ENCODE assay signal across 8 cellular contexts in the genomic region with DNA sequence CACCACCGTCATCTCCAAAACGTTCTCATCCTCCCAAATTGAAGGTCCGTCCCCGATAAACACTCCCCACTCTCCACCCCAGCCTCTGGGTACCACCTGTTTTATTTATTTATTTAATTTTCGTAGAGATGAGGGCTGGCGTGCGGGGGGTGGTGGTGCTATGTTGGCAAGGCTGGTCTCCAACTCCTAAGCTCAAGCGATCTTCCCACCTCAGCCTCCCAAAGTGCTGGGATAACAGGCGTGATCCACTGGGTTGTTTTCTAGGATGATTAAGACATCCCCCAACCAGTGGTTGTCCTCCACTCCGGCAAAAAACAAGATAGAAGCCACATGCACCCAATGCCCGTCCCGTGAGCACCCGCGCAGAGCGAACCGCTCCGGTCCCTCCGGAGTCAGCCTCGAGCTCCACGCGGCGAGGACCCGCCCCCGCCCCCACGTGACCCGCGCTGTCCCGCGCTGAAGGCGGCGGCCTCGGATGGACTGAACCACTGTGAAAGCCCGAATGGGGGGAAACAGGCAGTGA. TPM values are rescaled to one million over a fixed set of nuclear protein-coding genes. Genes with fewer than 3 reads are reported as not detected.
DNase-seq lines count a peak whose midpoint lies in the region; ATAC-seq and TF ChIP-seq lines count a peak whose summit lies in the region.

No MANE protein-coding gene starts in this region.

- H3K4me3 Mint-ChIP-seq in activated CD4-positive, alpha-beta memory T cell treated with anti-CD3 and anti-CD28 coated beads for 36 hours, result peak overlapping the region; percentile 76
- H3K4me3 Mint-ChIP-seq in effector memory CD8-positive, alpha-beta T cell, result peak overlapping the region; percentile 93 to 94
- peak overlapping the region; percentile 88 for H3K4me3 Mint-ChIP-seq in mesothelial cell of epicardium

- DNase-seq in AG20443 (ENCODE audit: low spot score) (peak; percentile 98), NCI-H345 (lab: John Stamatoyannopoulos, UW) (peak; percentile 87), mesothelial cell of epicardium (ENCODE audit: low spot score in 2 of 2, unreplicated experiment in 2 of 2) (peak in 1 of 2 experiments; percentile 84)
- peak; percentile 93 for DNase-seq in activated CD4-positive, alpha-beta memory T cell treated with anti-CD3 and anti-CD28 coated beads for 36 hours
- DNase-seq in effector memory CD8-positive, alpha-beta T cell, result no peak
- peak; percentile 76 to 82 for DNase-seq in stimulated activated CD8-positive, alpha-beta memory T cell treated with anti-CD3 and anti-CD28 coated beads, Interleukin-2, amount 100 ng/mL, for 1 hour (ENCODE audit: low read depth in 2 of 2)

- CTCF ChIA-PET in activated CD4-positive, alpha-beta memory T cell treated with anti-CD3 and anti-CD28 coated beads for 36 hours (lab: Charles Lee), result interaction anchor here (0.6 to 1.7 kb wide), 5 partner anchors 25 to 122 kb away, joined by 3 to 4 read pairs (median 3); a partner anchor contains a TSS

- H3K27ac Mint-ChIP-seq in activated CD4-positive, alpha-beta memory T cell treated with anti-CD3 and anti-CD28 coated beads for 36 hours, result peak overlapping the region; percentile 100
- H3K27ac Mint-ChIP-seq in effector memory CD8-positive, alpha-beta T cell, result peak overlapping the region; percentile 100
- peak overlapping the region; percentile 100 for H3K27ac Mint-ChIP-seq in mesothelial cell of epicardium

- ATAC-seq in GM18867 (IDR thresholded peaks at IDR 0.05; ENCODE audit: unreplicated experiment), result peak; percentile 51
- ATAC-seq in HG03095 (IDR thresholded peaks at IDR 0.05; ENCODE audit: unreplicated experiment), result peak; percentile 35
- peak; percentile 65 for ATAC-seq in effector memory CD8-positive, alpha-beta T cell (replicated peaks)

- H3K27me3 Mint-ChIP-seq in activated CD4-positive, alpha-beta memory T cell treated with anti-CD3 and anti-CD28 coated beads for 36 hours, result no peaks in the 10 kb centered on the region
- H3K27me3 Mint-ChIP-seq in effector memory CD8-positive, alpha-beta T cell, result no peaks in the 10 kb centered on the region
- H3K27me3 Mint-ChIP-seq in mesothelial cell of epicardium (ENCODE audit: low read depth), result no peaks in the 10 kb centered on the region

- TF ChIP-seq CTCF in mesothelial cell of epicardium (IDR thresholded peaks at IDR 0.05; ENCODE audit: unreplicated experiment), result no peak

- peaks cover 16% of the 10 kb centered on the region for H3K36me3 Mint-ChIP-seq in activated CD4-positive, alpha-beta memory T cell treated with anti-CD3 and anti-CD28 coated beads for 36 hours
- peaks cover 29% of the 10 kb centered on the region for H3K36me3 Mint-ChIP-seq in effector memory CD8-positive, alpha-beta T cell (ENCODE audit: insufficient read depth)
- H3K36me3 Mint-ChIP-seq in mesothelial cell of epicardium, result no peaks in the 10 kb centered on the region

- intact Hi-C loops in activated CD4-positive, alpha-beta memory T cell treated with anti-CD3 and anti-CD28 coated beads for 36 hours (cut with micrococcal nuclease), result loop anchor here (1.0 to 10.0 kb wide), 4 partner anchors 39 to 689 kb away; a partner anchor contains a TSS

- POLR2A ChIA-PET in activated CD4-positive, alpha-beta memory T cell treated with anti-CD3 and anti-CD28 coated beads for 36 hours (lab: Charles Lee), result interaction anchor here (1.0 to 1.5 kb wide), 3 partner anchors 40 to 112 kb away, joined by 3 to 4 read pairs (median 3); a partner anchor contains a TSS

- peaks cover 24% of the 10 kb centered on the region for H3K4me1 Mint-ChIP-seq in activated CD4-positive, alpha-beta memory T cell treated with anti-CD3 and anti-CD28 coated beads for 36 hours (ENCODE audit: low read depth)
- H3K4me1 Mint-ChIP-seq in effector memory CD8-positive, alpha-beta T cell (ENCODE audit: low read depth in 2 of 2), result peaks cover 18 to 27% of the 10 kb centered on the region in 2 donors
- H3K4me1 Mint-ChIP-seq in mesothelial cell of epicardium, result peaks cover 19% of the 10 kb centered on the region

- H3K9me3 Mint-ChIP-seq in activated CD4-positive, alpha-beta memory T cell treated with anti-CD3 and anti-CD28 coated beads for 36 hours, result no peaks in the 10 kb centered on the region
- H3K9me3 Mint-ChIP-seq in effector memory CD8-positive, alpha-beta T cell, result no peaks in the 10 kb centered on the region
- H3K9me3 Mint-ChIP-seq in mesothelial cell of epicardium, result no peaks in the 10 kb centered on the region

RNA-seq across cellular contexts. Expression of a gene that starts 0.9 kb away (rescaled TPM):
- total RNA-seq in activated CD4-positive, alpha-beta memory T cell treated with anti-CD3 and anti-CD28 coated beads for 36 hours, result 100 to 1,000 TPM; 179 to 182 TPM
- 198 to 200 TPM (median 199 TPM) in 3 replicates for total RNA-seq in mesothelial cell of epicardium

RNA-seq across cellular contexts. Expression of a gene that starts 39.5 kb away (rescaled TPM):
- total RNA-seq in activated CD4-positive, alpha-beta memory T cell treated with anti-CD3 and anti-CD28 coated beads for 36 hours, result 10 to 100 TPM; 35.4 to 40.2 TPM
- total RNA-seq in mesothelial cell of epicardium, result 35.3 to 42.6 TPM (median 41.2 TPM) in 3 replicates

RNA-seq across cellular contexts. Expression of a gene that starts 49.7 kb away (rescaled TPM):
- total RNA-seq in activated CD4-positive, alpha-beta memory T cell treated with anti-CD3 and anti-CD28 coated beads for 36 hours, result 1 to 10 TPM; 3.7 to 3.9 TPM
- 20.0 to 22.4 TPM (median 20.4 TPM) in 3 replicates for total RNA-seq in mesothelial cell of epicardium

Comparison
In these comparisons a context has a peak if more than half of its experiments do, and no peak if none do; other contexts are left out.
1. DNase-seq: peak in AG20443 (single experiment), NCI-H345 (single experiment), activated CD4-positive, alpha-beta memory T cell treated with anti-CD3 and anti-CD28 coated beads for 36 hours (single experiment) and stimulated activated CD8-positive, alpha-beta memory T cell treated with anti-CD3 and anti-CD28 coated beads, Interleukin-2, amount 100 ng/mL, for 1 hour (2 of 2); none in effector memory CD8-positive, alpha-beta T cell (0 of 3).
2. Peak in every context shown above with its lines, with median percentiles within 50 percentile points of each other: ATAC-seq, H3K27ac Mint-ChIP-seq and H3K4me3 Mint-ChIP-seq.